Comparison of ENCODE assay signal across 26 cellular contexts in the genomic region with DNA sequence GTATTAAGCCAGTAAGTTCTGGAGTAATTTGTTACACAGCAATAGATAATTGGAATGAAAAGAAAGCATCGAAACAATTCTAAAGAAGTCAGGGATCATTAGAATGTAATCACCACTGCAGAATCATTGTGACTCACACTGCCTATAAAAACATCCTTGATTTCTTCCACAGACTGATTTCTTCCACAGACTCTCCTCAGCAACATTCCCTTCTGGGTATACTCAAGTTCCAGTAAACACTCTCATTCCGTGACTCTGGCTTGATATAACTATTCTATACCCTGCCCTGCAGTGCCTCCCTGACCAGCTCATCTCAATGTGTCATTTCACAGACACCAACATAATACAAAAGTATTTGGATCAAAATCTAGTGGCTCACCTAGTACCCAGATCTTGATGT.
DNase-seq lines count a peak whose midpoint lies in the region; ATAC-seq and TF ChIP-seq lines count a peak whose summit lies in the region.
"Had no signal": no experiment of that assay in that cellular context is flagged by ENCODE, and none has a peak within 500 bp of the region (broad histone marks: within the 10 kb centered on the region; RNA-seq: fewer than 3 reads in every experiment).

No MANE protein-coding gene starts in this region.

- TF ChIP-seq CTCF in RWPE2 (IDR thresholded peaks at IDR 0.05; ENCODE audit: poor library complexity, severe bottlenecking), result no peak
- TF ChIP-seq CTCF in osteoblast (IDR thresholded peaks at IDR 0.05; ENCODE audit: extremely low read depth, low read depth, low read length), result no peak

- no peak overlapping the region for H3K27ac Mint-ChIP-seq in stimulated activated naive CD8-positive, alpha-beta T cell treated with anti-CD3 and anti-CD28 coated beads, Interleukin-15, amount 100 ng/mL, for 72 hours
- H3K27ac Mint-ChIP-seq: activated T-cell treated with anti-CD3 and anti-CD28 coated beads, Interleukin-2, amount 50 U/mL, for 72 hours; natural killer cell treated with Interleukin-12 subunit alpha and Interleukin-12 subunit beta and Interleukin-15 and Interleukin-18, amount 100 ng/mL, for 72 hours; stimulated activated memory B cell treated with anti-CD40 and anti-IgM and Interleukin-4, amounts not matched to agents 10 μg/mL and 1 μg/mL and 100 μg/mL, for 72 hours; WTC11 had no signal

- peaks cover 13% of the 10 kb centered on the region for H3K27me3 Mint-ChIP-seq in stimulated activated naive CD8-positive, alpha-beta T cell treated with anti-CD3 and anti-CD28 coated beads, Interleukin-15, amount 100 ng/mL, for 72 hours

- peak; percentile 77 for DNase-seq in EH (ENCODE audit: low read depth)
- DNase-seq in RWPE2 (ENCODE audit: low spot score), result no peak
- peak; percentile 46 for DNase-seq in fibroblast of peridontal ligament (ENCODE audit: extremely low read depth)
- DNase-seq in osteoblast (ENCODE audit: insufficient read length, low spot score, missing footprints), result no peak
- no peak for DNase-seq in stimulated activated naive CD8-positive, alpha-beta T cell treated with anti-CD3 and anti-CD28 coated beads, Interleukin-15, amount 100 ng/mL, for 72 hours
- no peak for DNase-seq in mesenteric fat pad (ENCODE audit: low spot score)
- DNase-seq in NCI-H82 treated with DMSO at 0.1 percent for 48 hours (lab: John Stamatoyannopoulos, UW; ENCODE audit: unreplicated experiment), result no peak
- DNase-seq: activated CD4-positive, alpha-beta T cell treated with anti-CD3 and anti-CD28 coated beads, Interleukin-2, amount 50 U/mL, for 4 hours; activated naive CD4-positive, alpha-beta T cell treated with Interleukin-2 at 50 U/mL for 16 hours; activated T-cell treated with anti-CD3 and anti-CD28 coated beads, Interleukin-2, amount 50 U/mL, for 72 hours; DND-41; NCI-H1092 treated with DMSO at 0.1 percent for 48 hours; NCI-H187 treated with DMSO at 0.1 percent for 48 hours; NCI-H526 treated with DMSO at 0.1 percent for 48 hours; SJCRH30; stimulated activated CD4-positive, alpha-beta T cell treated with anti-CD3 and anti-CD28 coated beads, Interleukin-4, amount 100 ng/mL, for 4 hours; upper lobe of left lung had no signal

- H3K27me3 ChIP-seq in RWPE2 (ENCODE audit: insufficient read depth, poor library complexity, severe bottlenecking) (no peaks in the 10 kb centered on the region), osteoblast (ENCODE audit: insufficient read depth, low read length) (no peaks in the 10 kb centered on the region)
- H3K27me3 ChIP-seq: right atrium auricular region, SJCRH30, upper lobe of left lung had no signal

- no peaks in the 10 kb centered on the region for H3K4me1 Mint-ChIP-seq in stimulated activated naive CD8-positive, alpha-beta T cell treated with anti-CD3 and anti-CD28 coated beads, Interleukin-15, amount 100 ng/mL, for 72 hours
- H3K4me1 Mint-ChIP-seq: stimulated activated memory B cell treated with anti-CD40 and anti-IgM and Interleukin-4, amounts not matched to agents 10 μg/mL and 1 μg/mL and 100 μg/mL, for 72 hours; WTC11 had no signal

- no peaks in the 10 kb centered on the region for H4K20me1 ChIP-seq in osteoblast (ENCODE audit: insufficient read depth, low read length)

- no peak overlapping the region for H3K4me3 Mint-ChIP-seq in stimulated activated naive CD8-positive, alpha-beta T cell treated with anti-CD3 and anti-CD28 coated beads, Interleukin-15, amount 100 ng/mL, for 72 hours
- H3K4me3 Mint-ChIP-seq: activated T-cell treated with anti-CD3 and anti-CD28 coated beads, Interleukin-2, amount 50 U/mL, for 72 hours; natural killer cell treated with Interleukin-12 subunit alpha and Interleukin-12 subunit beta and Interleukin-15 and Interleukin-18, amount 100 ng/mL, for 72 hours; stimulated activated memory B cell treated with anti-CD40 and anti-IgM and Interleukin-4, amounts not matched to agents 10 μg/mL and 1 μg/mL and 100 μg/mL, for 72 hours; WTC11 had no signal

- no peak overlapping the region for H2AFZ ChIP-seq in osteoblast (ENCODE audit: low read length)
- H2AFZ ChIP-seq: parathyroid adenoma had no signal

- no peak overlapping the region for H3K4me2 ChIP-seq in osteoblast (ENCODE audit: insufficient read depth, low read length)

- no peaks in the 10 kb centered on the region for H3K4me1 ChIP-seq in RWPE2 (ENCODE audit: insufficient read depth, poor library complexity, severe bottlenecking)
- peaks cover 16% of the 10 kb centered on the region for H3K4me1 ChIP-seq in osteoblast (ENCODE audit: insufficient read depth, low read length)
- H3K4me1 ChIP-seq: parathyroid adenoma, right atrium auricular region, upper lobe of left lung had no signal

- H3K27ac ChIP-seq in RWPE2 (ENCODE audit: poor library complexity, severe bottlenecking), result no peak overlapping the region
- peak overlapping the region; percentile 6 for H3K27ac ChIP-seq in osteoblast (ENCODE audit: low read depth, low read length)
- H3K27ac ChIP-seq: C4-2B, parathyroid adenoma, right atrium auricular region, SJCRH30, upper lobe of left lung had no signal

- no peaks in the 10 kb centered on the region for H3K79me2 ChIP-seq in osteoblast (ENCODE audit: insufficient read depth, low read length)
- H3K79me2 ChIP-seq: parathyroid adenoma had no signal

- H3K4me3 ChIP-seq in RWPE2 (ENCODE audit: severe bottlenecking) (no peak overlapping the region), osteoblast (ENCODE audit: insufficient read depth, low read length) (no peak overlapping the region)
- H3K4me3 ChIP-seq: GM12878, right atrium auricular region, SJCRH30, upper lobe of left lung had no signal

- no peaks in the 10 kb centered on the region for H3K9me3 Mint-ChIP-seq in stimulated activated naive CD8-positive, alpha-beta T cell treated with anti-CD3 and anti-CD28 coated beads, Interleukin-15, amount 100 ng/mL, for 72 hours
- H3K9me3 Mint-ChIP-seq: activated T-cell treated with anti-CD3 and anti-CD28 coated beads, Interleukin-2, amount 50 U/mL, for 72 hours had no signal

- no peaks in the 10 kb centered on the region for H3K9me3 ChIP-seq in RWPE2 (ENCODE audit: severe bottlenecking)
- H3K9me3 ChIP-seq in osteoblast (ENCODE audit: low read depth, low read length), result peaks cover 5% of the 10 kb centered on the region
- H3K9me3 ChIP-seq: right atrium auricular region, SJCRH30, upper lobe of left lung had no signal

- peak; percentile 29; the same call in 1 of the 3 replicates for ATAC-seq in RWPE2 (ENCODE audit: low read depth)
- ATAC-seq in stimulated activated naive CD8-positive, alpha-beta T cell treated with anti-CD3 and anti-CD28 coated beads, Interleukin-15, amount 100 ng/mL, for 72 hours, result no peak
- ATAC-seq in HG02623 (IDR thresholded peaks at IDR 0.05; ENCODE audit: unreplicated experiment), result no peak
- ATAC-seq: activated T-cell treated with anti-CD3 and anti-CD28 coated beads, Interleukin-2, amount 50 U/mL, for 72 hours; esophagus mucosa; GM12878; natural killer cell treated with Interleukin-12 subunit alpha and Interleukin-12 subunit beta and Interleukin-15 and Interleukin-18, amount 100 ng/mL, for 72 hours; stimulated activated memory B cell treated with anti-CD40 and anti-IgM and Interleukin-4, amounts not matched to agents 10 μg/mL and 1 μg/mL and 100 μg/mL, for 72 hours; WTC11 had no signal

- H3K36me3 ChIP-seq in RWPE2 (ENCODE audit: low read depth) (no peaks in the 10 kb centered on the region), osteoblast (ENCODE audit: insufficient read depth, low read length) (no peaks in the 10 kb centered on the region)
- H3K36me3 ChIP-seq: right atrium auricular region, SJCRH30, upper lobe of left lung had no signal

Comparison
In these comparisons a context has a peak if more than half of its experiments do, and no peak if none do; other contexts are left out.
1. DNase-seq: peak in EH (single experiment) and fibroblast of peridontal ligament (single experiment); none in RWPE2 (single experiment), osteoblast (single experiment), stimulated activated naive CD8-positive, alpha-beta T cell treated with anti-CD3 and anti-CD28 coated beads, Interleukin-15, amount 100 ng/mL, for 72 hours (0 of 2), mesenteric fat pad (single experiment) and NCI-H82 treated with DMSO at 0.1 percent for 48 hours (single experiment).